27 cellular contexts compared by ENCODE assay signal in the genomic region with DNA sequence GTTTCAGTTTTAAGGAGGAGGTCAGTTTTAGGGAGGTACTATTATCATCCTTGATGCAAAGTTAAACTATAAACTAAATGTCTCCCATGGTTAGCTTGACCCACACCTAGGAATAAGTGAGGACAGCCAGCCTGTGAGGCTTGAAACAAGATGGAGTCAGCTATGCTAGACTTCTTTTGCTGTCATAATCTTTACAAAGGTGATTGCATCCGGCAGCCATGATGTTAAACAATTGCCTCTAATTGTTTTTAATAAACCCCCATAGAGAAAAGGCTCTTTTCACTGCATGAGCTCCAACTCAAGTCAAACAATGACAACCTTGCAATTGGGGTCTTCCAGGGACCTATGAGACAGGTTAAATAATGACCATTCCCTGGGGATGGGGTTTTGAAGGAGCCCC.
"Had no signal": no experiment of that assay in that cellular context is flagged by ENCODE, and none has a peak within 500 bp of the region (broad histone marks: within the 10 kb centered on the region; RNA-seq: fewer than 3 reads in every experiment).

No MANE protein-coding gene starts in this region.

- H3K4me3 ChIP-seq: colonic mucosa, esophagus muscularis mucosa, left ventricle myocardium inferior, lower lobe of right lung, ovary, psoas muscle, skin epidermis, spleen, thoracic aorta, tibial nerve, upper lobe of left lung, uterus had no signal

- H3K9me3 ChIP-seq: colonic mucosa, lower lobe of right lung, ovary, psoas muscle, thoracic aorta, upper lobe of left lung had no signal

- H3K27ac ChIP-seq: colonic mucosa, esophagus muscularis mucosa, left ventricle myocardium inferior, lower lobe of right lung, ovary, psoas muscle, thoracic aorta, tibial nerve, uterus had no signal

- H3K4me1 ChIP-seq: colonic mucosa, uterus had no signal

- ATAC-seq: left colon; lower lobe of right lung; naive thymus-derived CD8-positive, alpha-beta T cell; psoas muscle; right cardiac atrium; stimulated activated naive B cell treated with anti-CD40 and anti-IgM and Interleukin-4, amounts not matched to agents 10 μg/mL and 1 μg/mL and 100 μg/mL, for 72 hours had no signal

- H3K36me3 ChIP-seq: colonic mucosa, esophagus muscularis mucosa, left ventricle myocardium inferior, lower lobe of right lung, ovary, thoracic aorta, tibial nerve, upper lobe of left lung, uterus had no signal

- DNase-seq: colonic mucosa; effector CD8-positive, alpha-beta T cell; endodermal cell; foreskin melanocyte; hypothalamus; immature natural killer cell; islet precursor cell; kidney glomerular epithelial cell; left colon; left ventricle myocardium inferior; lower lobe of right lung; naive thymus-derived CD8-positive, alpha-beta T cell; nephron progenitor cell; occipital lobe; ovary; posterior cingulate gyrus; psoas muscle; right cardiac atrium; spleen; stimulated activated CD4-positive, alpha-beta T cell treated with anti-CD3 and anti-CD28 coated beads, Interleukin-4, amount 100 ng/mL, for 4 hours; stimulated activated naive B cell treated with anti-CD40 and anti-IgM and Interleukin-4, amounts not matched to agents 10 μg/mL and 1 μg/mL and 100 μg/mL, for 72 hours; upper lobe of left lung; uterus had no signal

- H3K27me3 ChIP-seq: colonic mucosa, esophagus muscularis mucosa, ovary, spleen, tibial nerve, upper lobe of left lung, uterus had no signal
